ENCODE assay signal across 11 cellular contexts in genomic region chr15:46452297-46452820, GRCh38.
"Had no signal": no experiment of that assay in that cellular context is flagged by ENCODE, and none has a peak within 500 bp of the region (broad histone marks: within the 10 kb centered on the region; RNA-seq: fewer than 3 reads in every experiment).

No MANE protein-coding gene starts in this region.

- H2AFZ ChIP-seq: GM23248, GM23338 had no signal

- H3K36me3 ChIP-seq: HAP-1 had no signal

- FAIRE-seq: H1, H54 had no signal

- H3K9ac ChIP-seq: GM23248 had no signal

- H3K27ac ChIP-seq: GM23248 had no signal

- H3K4me3 ChIP-seq: GM23248, GM23338, HAP-1 had no signal

- ATAC-seq: GM23338, HCT116 had no signal

- H3K4me2 ChIP-seq: GM23338 had no signal

- DNase-seq: GM23248, GOT3, H7, H9, HCEC 1CT, HFFc6 had no signal

- H3K9me3 ChIP-seq: HAP-1 had no signal

- H3K4me1 ChIP-seq: HAP-1 had no signal
